Comparison of ENCODE assay signal across 10 cellular contexts in the genomic region with DNA sequence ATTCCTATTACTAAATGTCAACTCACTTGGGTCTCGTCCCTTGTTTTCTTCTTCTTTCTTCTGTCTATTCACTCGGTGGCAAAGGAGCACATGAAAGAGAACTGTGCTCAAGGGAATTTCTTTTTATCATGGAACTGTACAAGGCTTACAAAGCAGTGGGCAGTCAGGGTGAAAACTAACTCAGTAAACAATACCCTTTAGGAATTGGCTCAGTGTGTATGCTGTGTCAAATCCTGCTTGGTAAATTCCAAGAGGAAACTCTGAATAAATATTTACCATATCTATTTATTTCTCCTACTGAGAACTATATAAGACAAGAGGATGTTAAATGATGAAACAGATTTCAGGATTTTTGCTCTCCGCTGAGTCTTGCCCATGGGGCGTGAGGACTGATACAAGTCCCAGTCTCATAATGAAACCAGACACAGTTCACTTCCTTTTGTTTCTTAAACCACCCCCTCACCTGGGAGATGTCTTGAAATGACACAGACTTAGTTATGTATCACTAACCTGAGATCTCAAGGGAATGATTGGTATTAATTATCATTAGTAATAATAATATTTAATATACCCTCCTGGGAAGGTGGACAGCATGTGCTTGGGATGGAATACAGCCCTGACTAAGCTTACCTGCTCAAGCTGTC.
DNase-seq lines count a peak whose midpoint lies in the region; ATAC-seq and TF ChIP-seq lines count a peak whose summit lies in the region.
"Had no signal": no experiment of that assay in that cellular context is flagged by ENCODE, and none has a peak within 500 bp of the region (broad histone marks: within the 10 kb centered on the region; RNA-seq: fewer than 3 reads in every experiment).

No MANE protein-coding gene starts in this region.

- H3K27ac Mint-ChIP-seq in activated naive CD8-positive, alpha-beta T cell, result peak overlapping the region; percentile 99
- H3K27ac Mint-ChIP-seq: dendritic cell treated with granulocyte-macrophage colony-stimulating factor and Interleukin-4, amounts not matched to agents 40 ng/mL and 50 ng/mL, for 4 days had no signal

- H3K4me3 ChIP-seq in GM12865 (ENCODE audit: low read depth, low read length) (no peak overlapping the region), aorta (ENCODE audit: low read length in 2 of 2) (no peak overlapping the region)

- H3K4me1 ChIP-seq in aorta (ENCODE audit: control insufficient read depth in 1 of 2, insufficient read depth in 2 of 2, low read length in 2 of 2), result no peaks in the 10 kb centered on the region

- DNase-seq in GM12865 (ENCODE audit: low read depth), result peak; percentile 69
- DNase-seq in NCI-H524 (lab: John Stamatoyannopoulos, UW), result no peak
- DNase-seq in NCI-H128 (lab: John Stamatoyannopoulos, UW; ENCODE audit: unreplicated experiment), result no peak
- no peak for DNase-seq in GDM1 (lab: John Stamatoyannopoulos, UW)
- no peak for DNase-seq in aorta
- DNase-seq: left colon had no signal

- ATAC-seq in GM19467 (IDR thresholded peaks at IDR 0.05; ENCODE audit: unreplicated experiment) (peak; percentile 86), HG03139 (IDR thresholded peaks at IDR 0.05; ENCODE audit: unreplicated experiment) (peak; percentile 91), aorta (ENCODE audit: low FRiP score) (no peak)
- ATAC-seq: left colon had no signal

- 70 to 83% methylated on average over 4 of the region's 4 CpGs for WGBS in aorta, 2 donors

- intact Hi-C loops in aorta (cut with DNase I), result no loop called here

- H3K27me3 ChIP-seq in aorta (ENCODE audit: control insufficient read depth in 1 of 2, insufficient read depth in 2 of 2, low read length in 1 of 2), result no peaks in the 10 kb centered on the region

- H3K27me3 Mint-ChIP-seq in activated naive CD8-positive, alpha-beta T cell, result no peaks in the 10 kb centered on the region

- no peaks in the 10 kb centered on the region for H3K9me3 ChIP-seq in aorta (ENCODE audit: control insufficient read depth, low read length)

- H3K4me1 Mint-ChIP-seq in activated naive CD8-positive, alpha-beta T cell (ENCODE audit: low read depth), result peaks cover 97% of the 10 kb centered on the region

- H3K9me3 Mint-ChIP-seq in activated naive CD8-positive, alpha-beta T cell (ENCODE audit: low read depth), result peaks cover 5% of the 10 kb centered on the region

- H3K36me3 Mint-ChIP-seq in activated naive CD8-positive, alpha-beta T cell, result peaks cover 38% of the 10 kb centered on the region

- TF ChIP-seq CTCF in GM12865 (IDR thresholded peaks at IDR 0.05; ENCODE audit: insufficient read depth, low read depth, low read length, missing control alignments), result no peak

- H3K4me3 Mint-ChIP-seq in activated naive CD8-positive, alpha-beta T cell, result peak overlapping the region; percentile 51
- H3K4me3 Mint-ChIP-seq: dendritic cell treated with granulocyte-macrophage colony-stimulating factor and Interleukin-4, amounts not matched to agents 40 ng/mL and 50 ng/mL, for 4 days had no signal

- H3K36me3 ChIP-seq in aorta (ENCODE audit: control insufficient read depth in 1 of 2, insufficient read depth in 2 of 2, low read length in 1 of 2), result no peaks in the 10 kb centered on the region

- H3K27ac ChIP-seq in aorta (ENCODE audit: low read depth in 1 of 2, low read length in 2 of 2), result no peak overlapping the region
